ENCODE assay signal across 9 cellular contexts in genomic region chr11:2898366-2899079, GRCh38. TPM values are rescaled to one million over a fixed set of nuclear protein-coding genes. Genes with fewer than 3 reads are reported as not detected.
DNase-seq lines count a peak whose midpoint lies in the region; ATAC-seq, FAIRE-seq and TF ChIP-seq lines count a peak whose summit lies in the region.
"Had no signal": no experiment of that assay in that cellular context is flagged by ENCODE, and none has a peak within 500 bp of the region (broad histone marks: within the 10 kb centered on the region; RNA-seq: fewer than 3 reads in every experiment).

No MANE protein-coding gene starts in this region.

- H3K9ac ChIP-seq in OCI-LY3 (ENCODE audit: low read length): no peak overlapping the region
- H3K9ac ChIP-seq: KMS-11 had no signal

- H3K36me3 ChIP-seq in OCI-LY3 (replicated peaks; ENCODE audit: low read depth, low read length) (no peaks in the 10 kb centered on the region), small intestine (ENCODE audit: control insufficient read depth in 2 of 2, insufficient read depth in 2 of 2, low read length in 2 of 2) (no peaks in the 10 kb centered on the region)

- peak; percentile 89 for DNase-seq in GM03348 (ENCODE audit: low spot score)
- peak; percentile 55 to 79 for DNase-seq in foreskin keratinocyte
- peak; percentile 55 for DNase-seq in small intestine
- no peak for DNase-seq in NCI-H510A treated with DMSO at 0.1 percent for 48 hours (lab: John Stamatoyannopoulos, UW)
- DNase-seq in NCI-H187 treated with DMSO at 0.1 percent for 48 hours (lab: John Stamatoyannopoulos, UW): no peak

- H3K9me3 Mint-ChIP-seq in activated T-helper 17 cell treated with anti-CD3 and anti-CD28 coated beads, Interleukin-2, amount 50 U/mL, for 72 hours: no peaks in the 10 kb centered on the region

- no peak for FAIRE-seq in small intestine (lab: Jason Lieb, UNC)

- H3K4me1 ChIP-seq in OCI-LY3 (ENCODE audit: low read length) (peaks cover 27% of the 10 kb centered on the region), foreskin keratinocyte (peaks cover 15% of the 10 kb centered on the region), small intestine (ENCODE audit: control insufficient read depth in 2 of 2, insufficient read depth in 1 of 2, low read depth in 1 of 2, low read length in 1 of 2) (peaks cover 4% of the 10 kb centered on the region in 2 donors)

- H3K9me3 ChIP-seq in OCI-LY3 (ENCODE audit: insufficient read depth, low read length): no peaks in the 10 kb centered on the region
- no peaks in the 10 kb centered on the region for H3K9me3 ChIP-seq in small intestine (ENCODE audit: control insufficient read depth, low read depth)

- peaks cover 22% of the 10 kb centered on the region for H3K4me1 Mint-ChIP-seq in activated T-helper 17 cell treated with anti-CD3 and anti-CD28 coated beads, Interleukin-2, amount 50 U/mL, for 72 hours

- H3K27me3 ChIP-seq in OCI-LY3 (ENCODE audit: low read depth, low read length) (no peaks in the 10 kb centered on the region), foreskin keratinocyte (no peaks in the 10 kb centered on the region), small intestine (ENCODE audit: control insufficient read depth in 2 of 2, insufficient read depth in 2 of 2, low read length in 2 of 2) (no peaks in the 10 kb centered on the region)

- ATAC-seq in activated T-helper 17 cell treated with anti-CD3 and anti-CD28 coated beads, Interleukin-2, amount 50 U/mL, for 72 hours (replicated peaks): peak; percentile 69
- ATAC-seq in foreskin keratinocyte (peak; percentile 67), HG03039 (IDR thresholded peaks at IDR 0.05; ENCODE audit: unreplicated experiment) (no peak)

- H3K27ac Mint-ChIP-seq in activated T-helper 17 cell treated with anti-CD3 and anti-CD28 coated beads, Interleukin-2, amount 50 U/mL, for 72 hours: peak overlapping the region; percentile 90

- H2AFZ ChIP-seq in OCI-LY3 (ENCODE audit: low read depth, low read length): peak overlapping the region; percentile 74; the same call in 1 of the 2 replicates

- TF ChIP-seq CTCF in OCI-LY3 (IDR thresholded peaks at IDR 0.05; ENCODE audit: low read depth, low read length): no peak
- no peak for TF ChIP-seq CTCF in foreskin keratinocyte (conservative IDR thresholded peaks at IDR 0.05)

- no peak overlapping the region for H3K27ac ChIP-seq in OCI-LY3 (ENCODE audit: low read length)
- H3K27ac ChIP-seq in foreskin keratinocyte: no peak overlapping the region
- H3K27ac ChIP-seq in small intestine (ENCODE audit: low read depth in 1 of 2, low read length in 1 of 2): peak overlapping the region; percentile 6 to 85
- H3K27ac ChIP-seq: KMS-11 had no signal

- H4K20me1 ChIP-seq in OCI-LY3 (ENCODE audit: insufficient read depth, low read length): no peaks in the 10 kb centered on the region

- WGBS in small intestine, 3 donors: 57 to 81% (median 69%) methylated on average over 12 of the region's 12 CpGs

- H3K79me2 ChIP-seq in OCI-LY3 (ENCODE audit: low read length): no peaks in the 10 kb centered on the region

- H3K36me3 Mint-ChIP-seq in activated T-helper 17 cell treated with anti-CD3 and anti-CD28 coated beads, Interleukin-2, amount 50 U/mL, for 72 hours (ENCODE audit: low read depth): no peaks in the 10 kb centered on the region

- peak overlapping the region; percentile 80 for H3K4me3 Mint-ChIP-seq in activated T-helper 17 cell treated with anti-CD3 and anti-CD28 coated beads, Interleukin-2, amount 50 U/mL, for 72 hours

- H3K4me3 ChIP-seq in OCI-LY3 (ENCODE audit: low read length) (no peak overlapping the region), small intestine (ENCODE audit: low read depth in 1 of 2, low read length in 2 of 2) (no peak overlapping the region)

- no peaks in the 10 kb centered on the region for H3K27me3 Mint-ChIP-seq in activated T-helper 17 cell treated with anti-CD3 and anti-CD28 coated beads, Interleukin-2, amount 50 U/mL, for 72 hours

- H3K4me2 ChIP-seq in OCI-LY3 (ENCODE audit: low read length): peak overlapping the region; percentile 26
- H3K4me2 ChIP-seq: KMS-11 had no signal

RNA-seq across cellular contexts. Expression of gene CDKN1C, which starts 12.9 kb away (rescaled TPM):
- 10 to 100 TPM in 1 of 2 donors, under 1 TPM in 1; 0.58 to 34.8 TPM for total RNA-seq in activated T-helper 17 cell treated with anti-CD3 and anti-CD28 coated beads, Interleukin-2, amount 50 U/mL, for 72 hours
- total RNA-seq in foreskin keratinocyte: 2.4 and 3.2 TPM in 2 replicates
- 2.6 and 2.8 TPM in 2 replicates for polyA plus RNA-seq in foreskin keratinocyte
- 10 to 100 TPM in 1 of 3 donors, 1 to 10 TPM in 2; 4.0 to 29.7 (median 5.7) TPM for polyA plus RNA-seq in small intestine

RNA-seq across cellular contexts. Expression of gene PHLDA2, which starts 30.7 kb away (rescaled TPM):
- total RNA-seq in activated T-helper 17 cell treated with anti-CD3 and anti-CD28 coated beads, Interleukin-2, amount 50 U/mL, for 72 hours: 1 to 10 TPM; 5.6 to 9.1 TPM
- 36.9 and 52.6 TPM in 2 replicates for total RNA-seq in foreskin keratinocyte
- polyA plus RNA-seq in foreskin keratinocyte: 165 and 166 TPM in 2 replicates
- polyA plus RNA-seq in small intestine: 10 to 100 TPM; 21.8 to 55.1 (median 28.6) TPM

Comparison
In these comparisons a context has a peak if more than half of its experiments do, and no peak if none do; other contexts are left out.
1. DNase-seq: peak in GM03348 (single experiment), foreskin keratinocyte (2 of 2) and small intestine (single experiment); none in NCI-H510A treated with DMSO at 0.1 percent for 48 hours (single experiment) and NCI-H187 treated with DMSO at 0.1 percent for 48 hours (single experiment).
2. H3K27ac ChIP-seq: peak in small intestine (2 of 2); none in OCI-LY3 (single experiment) and foreskin keratinocyte (single experiment).